In the genomic region with DNA sequence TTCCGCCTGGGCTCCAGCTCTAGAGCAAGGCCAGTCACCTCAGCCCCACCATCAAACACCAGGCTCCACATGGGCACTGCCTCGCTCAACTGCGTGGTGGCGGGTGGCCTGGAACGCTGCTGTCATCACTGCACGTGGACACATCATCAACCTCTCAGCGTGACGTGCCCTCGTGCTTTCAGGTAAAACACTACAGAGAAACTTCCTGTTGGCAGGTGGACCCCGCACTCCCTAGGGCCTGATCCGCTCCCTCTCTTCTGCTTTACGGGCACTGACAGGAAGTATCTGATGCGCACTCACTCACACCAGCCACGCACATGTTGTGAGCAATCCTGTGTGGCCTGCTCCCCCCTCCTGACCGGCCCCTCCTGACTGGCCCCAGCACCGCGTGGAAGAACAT, we compare ENCODE assay signal across 14 cellular contexts.
DNase-seq lines count a peak whose midpoint lies in the region; ATAC-seq and TF ChIP-seq lines count a peak whose summit lies in the region.
"Had no signal": no experiment of that assay in that cellular context is flagged by ENCODE, and none has a peak within 500 bp of the region (broad histone marks: within the 10 kb centered on the region; RNA-seq: fewer than 3 reads in every experiment).

No MANE protein-coding gene starts in this region.

- TF ChIP-seq CTCF in HEK293 (tag by site-specific recombination; IDR thresholded peaks at IDR 0.05) (no peak), mucosa of descending colon (IDR thresholded peaks at IDR 0.05) (no peak), lower leg skin (IDR thresholded peaks at IDR 0.05) (no peak), ovary (IDR thresholded peaks at IDR 0.05) (no peak), stomach (IDR thresholded peaks at IDR 0.05) (no peak)

- H3K4me1 Mint-ChIP-seq in CD4-positive, alpha-beta memory T cell, result peaks cover 56 to 85% (median 71%) of the 10 kb centered on the region in 4 donors
- peaks cover 70% of the 10 kb centered on the region for H3K4me1 Mint-ChIP-seq in activated naive CD8-positive, alpha-beta T cell treated with anti-CD3 and anti-CD28 coated beads for 36 hours

- H3K36me3 ChIP-seq in CD4-positive, alpha-beta memory T cell (ENCODE audit: insufficient read depth, low read length), result no peaks in the 10 kb centered on the region
- H3K36me3 ChIP-seq in HEK293 (ENCODE audit: control insufficient read depth in 2 of 2, insufficient read depth in 1 of 2, low read length in 2 of 2), result peaks cover 0 to 3% of the 10 kb centered on the region in 2 experiments; a peak in 1 of 3 replicates
- H3K36me3 ChIP-seq in mucosa of descending colon (ENCODE audit: low read depth), result no peaks in the 10 kb centered on the region
- no peaks in the 10 kb centered on the region for H3K36me3 ChIP-seq in ovary
- H3K36me3 ChIP-seq in stomach, result no peaks in the 10 kb centered on the region
- H3K36me3 ChIP-seq: prostate gland, uterus had no signal

- ATAC-seq in mucosa of descending colon (peak; percentile 13), GM18517 (IDR thresholded peaks at IDR 0.05; ENCODE audit: unreplicated experiment) (no peak)
- ATAC-seq: left colon had no signal

- no peaks in the 10 kb centered on the region for H3K9me3 Mint-ChIP-seq in CD4-positive, alpha-beta memory T cell
- no peaks in the 10 kb centered on the region for H3K9me3 Mint-ChIP-seq in activated naive CD8-positive, alpha-beta T cell treated with anti-CD3 and anti-CD28 coated beads for 36 hours

- 72 to 75% methylated on average over 15 to 17 of the region's 17 CpGs for WGBS in lower leg skin, 2 donors
- 89 to 90% (median 90%) methylated on average over 17 of the region's 17 CpGs for WGBS in ovary, 3 donors
- 81 to 87% (median 86%) methylated on average over 17 of the region's 17 CpGs for WGBS in stomach, 5 donors

- POLR2A ChIA-PET in CD4-positive, alpha-beta memory T cell (lab: Charles Lee; ENCODE audit: partially characterized antibody), result interaction anchor here (0.8 to 1.1 kb wide), 2 partner anchors 42 to 86 kb away, joined by 3 to 4 read pairs; no protein-coding TSS in a partner anchor
- POLR2A ChIA-PET in HEK293 (lab: Yijun Ruan, JAX), result no interaction called here

- no peaks in the 10 kb centered on the region for H3K27me3 ChIP-seq in CD4-positive, alpha-beta memory T cell (ENCODE audit: insufficient read depth, low read length)
- H3K27me3 ChIP-seq in ovary, result no peaks in the 10 kb centered on the region
- no peaks in the 10 kb centered on the region for H3K27me3 ChIP-seq in stomach
- H3K27me3 ChIP-seq: uterus had no signal

- H3K4me3 Mint-ChIP-seq in CD4-positive, alpha-beta memory T cell, result peak overlapping the region in 7 of 8 donors; percentile 8 to 69 (median 37)
- H3K4me3 Mint-ChIP-seq in activated naive CD8-positive, alpha-beta T cell treated with anti-CD3 and anti-CD28 coated beads for 36 hours, result peak overlapping the region; percentile 56

- intact Hi-C loops in CD4-positive, alpha-beta memory T cell (cut with micrococcal nuclease), result no loop called here
- intact Hi-C loops in mucosa of descending colon (cut with DNase I, micrococcal nuclease), result no loop called here
- intact Hi-C loops in lower leg skin (cut with DNase I; ENCODE audit: low total_unique reads), result no loop called here
- intact Hi-C loops in ovary (cut with DNase I), result no loop called here
- intact Hi-C loops in stomach (cut with DNase I; ENCODE audit: low total_unique reads), result no loop called here

- CTCF ChIA-PET in CD4-positive, alpha-beta memory T cell (lab: Charles Lee; ENCODE audit: partially characterized antibody), result interaction anchor here (0.6 to 1.0 kb wide), 2 partner anchors 86 to 107 kb away, joined by 3 read pairs; no protein-coding TSS in a partner anchor
- CTCF ChIA-PET in HEK293 (lab: Yijun Ruan, JAX), result interaction anchor here (0.6 kb wide), 1 partner anchor 15 kb away, joined by 8 read pairs; no protein-coding TSS in a partner anchor

- H3K4me3 ChIP-seq in CD4-positive, alpha-beta memory T cell (ENCODE audit: low read length in 2 of 2), result no peak overlapping the region
- H3K4me3 ChIP-seq in HEK293 (ENCODE audit: low read depth, low read length), result no peak overlapping the region
- H3K4me3 ChIP-seq in mucosa of descending colon, result no peak overlapping the region
- no peak overlapping the region for H3K4me3 ChIP-seq in lower leg skin (ENCODE audit: low read depth, poor library complexity, severe bottlenecking)
- H3K4me3 ChIP-seq in ovary, result no peak overlapping the region
- H3K4me3 ChIP-seq in stomach, result no peak overlapping the region
- H3K4me3 ChIP-seq: prostate gland, uterus had no signal

- peaks cover 72% of the 10 kb centered on the region for H3K4me1 ChIP-seq in CD4-positive, alpha-beta memory T cell (ENCODE audit: insufficient read depth, low read length)
- peaks cover 2% of the 10 kb centered on the region for H3K4me1 ChIP-seq in HEK293 (ENCODE audit: control insufficient read depth, insufficient read depth, low read length)
- H3K4me1 ChIP-seq in mucosa of descending colon (ENCODE audit: low read depth), result peaks cover 13% of the 10 kb centered on the region
- peaks cover 20% of the 10 kb centered on the region for H3K4me1 ChIP-seq in ovary (ENCODE audit: insufficient read depth)
- peaks cover 32 to 87% (median 62%) of the 10 kb centered on the region in 4 donors for H3K4me1 ChIP-seq in stomach

- H3K36me3 Mint-ChIP-seq in CD4-positive, alpha-beta memory T cell, result peaks cover 0 to 26% of the 10 kb centered on the region in 2 donors
- peaks cover 24% of the 10 kb centered on the region for H3K36me3 Mint-ChIP-seq in activated naive CD8-positive, alpha-beta T cell treated with anti-CD3 and anti-CD28 coated beads for 36 hours

- TF ChIP-seq EP300 in ovary (IDR thresholded peaks at IDR 0.05) (no peak), stomach (IDR thresholded peaks at IDR 0.05) (no peak)

- no peaks in the 10 kb centered on the region for H3K27me3 Mint-ChIP-seq in CD4-positive, alpha-beta memory T cell
- no peaks in the 10 kb centered on the region for H3K27me3 Mint-ChIP-seq in activated naive CD8-positive, alpha-beta T cell treated with anti-CD3 and anti-CD28 coated beads for 36 hours

- no peaks in the 10 kb centered on the region for H3K9me3 ChIP-seq in CD4-positive, alpha-beta memory T cell (ENCODE audit: control insufficient read depth in 1 of 2, low read length in 2 of 2)
- H3K9me3 ChIP-seq in HEK293 (ENCODE audit: control insufficient read depth, insufficient read depth, low read depth, low read length) (no peaks in the 10 kb centered on the region), mucosa of descending colon (no peaks in the 10 kb centered on the region), ovary (no peaks in the 10 kb centered on the region), stomach (no peaks in the 10 kb centered on the region)
- H3K9me3 ChIP-seq: prostate gland, uterus had no signal

- H3K27ac ChIP-seq in CD4-positive, alpha-beta memory T cell (ENCODE audit: low read depth, low read length), result peak overlapping the region; percentile 16
- no peak overlapping the region for H3K27ac ChIP-seq in HEK293 (ENCODE audit: extremely low read depth, low read depth, low read length)
- no peak overlapping the region for H3K27ac ChIP-seq in ovary
- H3K27ac ChIP-seq in stomach, result peak overlapping the region in 1 of 5 donors; percentile 55
- H3K27ac ChIP-seq: prostate gland, uterus had no signal

- DNase-seq in CD4-positive, alpha-beta memory T cell, result peak; percentile 15 to 54 (median 33)
- peak; percentile 43 for DNase-seq in activated naive CD8-positive, alpha-beta T cell treated with anti-CD3 and anti-CD28 coated beads for 36 hours
- DNase-seq in mucosa of descending colon (no peak), lower leg skin (ENCODE audit: low spot score in 2 of 2) (no peak), ovary (no peak), stomach (no peak)
- DNase-seq: cerebellar nuclear complex, left colon, NCI-H446, Right ventricle myocardium superior, uterus had no signal

- H3K27ac Mint-ChIP-seq in CD4-positive, alpha-beta memory T cell, result peak overlapping the region; percentile 74 to 95 (median 85)
- H3K27ac Mint-ChIP-seq in activated naive CD8-positive, alpha-beta T cell treated with anti-CD3 and anti-CD28 coated beads for 36 hours, result peak overlapping the region; percentile 88

- TF ChIP-seq POLR2A in lower leg skin (IDR thresholded peaks at IDR 0.05) (no peak), ovary (IDR thresholded peaks at IDR 0.05) (no peak), stomach (IDR thresholded peaks at IDR 0.05) (no peak)

TF ChIP-seq in HEK293, 187 proteins besides CTCF, POLR2A, EP300 and RAD21 (continues in another document):
- TF ChIP-seq, protein P1, sequence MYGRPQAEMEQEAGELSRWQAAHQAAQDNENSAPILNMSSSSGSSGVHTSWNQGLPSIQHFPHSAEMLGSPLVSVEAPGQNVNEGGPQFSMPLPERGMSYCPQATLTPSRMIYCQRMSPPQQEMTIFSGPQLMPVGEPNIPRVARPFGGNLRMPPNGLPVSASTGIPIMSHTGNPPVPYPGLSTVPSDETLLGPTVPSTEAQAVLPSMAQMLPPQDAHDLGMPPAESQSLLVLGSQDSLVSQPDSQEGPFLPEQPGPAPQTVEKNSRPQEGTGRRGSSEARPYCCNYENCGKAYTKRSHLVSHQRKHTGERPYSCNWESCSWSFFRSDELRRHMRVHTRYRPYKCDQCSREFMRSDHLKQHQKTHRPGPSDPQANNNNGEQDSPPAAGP (tag by site-specific recombination; IDR thresholded peaks at IDR 0.05), result no peak
- TF ChIP-seq, protein P2, sequence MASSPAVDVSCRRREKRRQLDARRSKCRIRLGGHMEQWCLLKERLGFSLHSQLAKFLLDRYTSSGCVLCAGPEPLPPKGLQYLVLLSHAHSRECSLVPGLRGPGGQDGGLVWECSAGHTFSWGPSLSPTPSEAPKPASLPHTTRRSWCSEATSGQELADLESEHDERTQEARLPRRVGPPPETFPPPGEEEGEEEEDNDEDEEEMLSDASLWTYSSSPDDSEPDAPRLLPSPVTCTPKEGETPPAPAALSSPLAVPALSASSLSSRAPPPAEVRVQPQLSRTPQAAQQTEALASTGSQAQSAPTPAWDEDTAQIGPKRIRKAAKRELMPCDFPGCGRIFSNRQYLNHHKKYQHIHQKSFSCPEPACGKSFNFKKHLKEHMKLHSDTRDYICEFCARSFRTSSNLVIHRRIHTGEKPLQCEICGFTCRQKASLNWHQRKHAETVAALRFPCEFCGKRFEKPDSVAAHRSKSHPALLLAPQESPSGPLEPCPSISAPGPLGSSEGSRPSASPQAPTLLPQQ (tag by site-specific recombination; IDR thresholded peaks at IDR 0.05), result peak; percentile 57; the same call in 1 of the 2 replicates
- TF ChIP-seq SCRT2 (tag by site-specific recombination; IDR thresholded peaks at IDR 0.05) (no peak), SP3 (tag by site-specific recombination; IDR thresholded peaks at IDR 0.05) (no peak), ZFP69B (tag by site-specific recombination; IDR thresholded peaks at IDR 0.05) (peak; percentile 58; the same call in 1 of the 2 replicates)

Comparison
In these comparisons a context has a peak if more than half of its experiments do, and no peak if none do; other contexts are left out.
1. DNase-seq: peak in CD4-positive, alpha-beta memory T cell (5 of 5) and activated naive CD8-positive, alpha-beta T cell treated with anti-CD3 and anti-CD28 coated beads for 36 hours (single experiment); none in mucosa of descending colon (0 of 3), lower leg skin (0 of 2), ovary (0 of 5) and stomach (single experiment).